ENCODE assay signal across 8 cellular contexts in the genomic region with DNA sequence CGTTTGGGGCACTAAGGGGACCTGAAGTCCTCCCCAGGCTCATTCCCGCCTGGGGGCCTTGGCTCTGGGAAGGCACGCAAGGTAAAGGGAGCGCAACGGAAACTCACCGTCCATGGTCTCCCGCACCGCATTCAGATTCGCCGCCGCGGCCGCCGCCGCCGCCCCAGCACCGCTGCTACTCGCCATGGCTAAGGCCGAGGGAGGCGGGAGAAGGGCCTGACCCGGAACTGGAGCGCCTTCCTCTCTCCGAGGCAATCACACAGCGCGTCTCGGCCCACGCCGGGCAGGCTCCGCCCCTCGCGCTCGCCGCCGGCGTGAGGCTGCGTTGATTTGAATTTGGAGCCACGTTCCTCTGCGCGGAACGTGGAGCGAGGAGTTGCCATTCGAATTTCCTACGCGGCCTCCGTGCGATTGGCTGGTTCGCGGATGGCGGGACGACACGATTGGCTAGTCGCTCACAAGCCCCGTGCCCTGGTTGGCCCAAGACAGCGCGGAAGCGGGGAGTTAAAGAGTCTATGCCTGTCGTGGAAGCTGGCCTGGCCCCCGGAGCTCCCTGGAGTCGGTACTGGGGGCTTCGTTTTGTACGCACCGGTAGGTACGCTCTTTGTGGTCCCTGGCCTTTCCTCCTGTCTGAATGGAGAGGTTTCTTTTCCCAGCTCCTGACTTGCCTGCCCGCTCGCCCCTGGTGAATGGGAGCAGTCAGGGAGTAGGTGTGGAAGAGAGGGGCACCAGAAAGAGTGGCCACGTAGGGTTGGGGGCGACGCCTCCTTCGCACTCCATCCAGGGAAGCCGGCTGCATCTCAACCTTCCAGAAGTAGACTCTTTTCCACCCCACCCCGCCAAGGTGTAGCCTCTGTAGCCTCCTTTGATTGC. TPM values are rescaled to one million over a fixed set of nuclear protein-coding genes. Genes with fewer than 3 reads are reported as not detected.
DNase-seq lines count a peak whose midpoint lies in the region; ATAC-seq and TF ChIP-seq lines count a peak whose summit lies in the region.

A gene (plus strand): TSS at position 507 of the 873 bp plus-strand sequence. CDS start 1,018 bp downstream, outside the sequence.
A gene with protein sequence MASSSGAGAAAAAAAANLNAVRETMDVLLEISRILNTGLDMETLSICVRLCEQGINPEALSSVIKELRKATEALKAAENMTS (minus strand): TSS at position 213 of the 873 bp plus-strand sequence. CDS start 27 bp downstream, at position 186.

- H3K9me3 Mint-ChIP-seq in T-cell: no peaks in the 10 kb centered on the region

- in situ Hi-C loops in GM13977 (cut with MboI; ENCODE audit: low pct_unique_long_range_greater_than_20kb, low sequenced_read_pairs, unreplicated experiment) (no loop called here), transverse colon (cut with MboI; ENCODE audit: low pct_ligation_motif_present in 1 of 4, low pct_unique_long_range_greater_than_20kb in 1 of 4, low sequenced_read_pairs in 3 of 4) (no loop called here)

- H3K36me3 ChIP-seq in adipocyte (ENCODE audit: control insufficient read depth, insufficient read depth, low read length, severe bottlenecking): no peaks in the 10 kb centered on the region
- H3K36me3 ChIP-seq in cardiac muscle cell: peaks cover 4% of the 10 kb centered on the region
- H3K36me3 ChIP-seq in parathyroid adenoma (ENCODE audit: control insufficient read depth, insufficient read depth, low read length): no peaks in the 10 kb centered on the region
- H3K36me3 ChIP-seq in transverse colon: no peaks in the 10 kb centered on the region

- peak within 1 kb of the TSS; percentile 90 to 93 (median 93) for H3K4me3 Mint-ChIP-seq in T-cell

- H3K79me2 ChIP-seq in parathyroid adenoma: no peaks in the 10 kb centered on the region

- H3K4me2 ChIP-seq in parathyroid adenoma (ENCODE audit: low read length): peak within 1 kb of the TSS; percentile 81

- H3K27ac ChIP-seq in cardiac muscle cell: peak within 1 kb of the TSS; percentile 80
- no peak within 1 kb of the TSS for H3K27ac ChIP-seq in parathyroid adenoma
- H3K27ac ChIP-seq in transverse colon: peak within 1 kb of the TSS; percentile 73 to 90 (median 80)

- CTCF ChIA-PET in T-cell (lab: Charles Lee): no interaction called here

- no peak for TF ChIP-seq CTCF in GM13977 (IDR thresholded peaks at IDR 0.05; ENCODE audit: extremely low read depth, insufficient read depth, missing control alignments)
- TF ChIP-seq CTCF in cardiac muscle cell (IDR thresholded peaks at IDR 0.05; ENCODE audit: low read depth, low read length): no peak
- TF ChIP-seq CTCF in parathyroid adenoma (IDR thresholded peaks at IDR 0.05): no peak
- TF ChIP-seq CTCF in transverse colon (IDR thresholded peaks at IDR 0.05): no peak

- no peaks in the 10 kb centered on the region for H3K27me3 ChIP-seq in adipocyte (replicated peaks; ENCODE audit: control insufficient read depth, insufficient read depth, low read length)
- no peaks in the 10 kb centered on the region for H3K27me3 ChIP-seq in cardiac muscle cell
- no peaks in the 10 kb centered on the region for H3K27me3 ChIP-seq in parathyroid adenoma (ENCODE audit: control insufficient read depth, insufficient read depth, low read length)
- H3K27me3 ChIP-seq in transverse colon: no peaks in the 10 kb centered on the region

- H3K4me1 ChIP-seq in adipocyte (ENCODE audit: control insufficient read depth, insufficient read depth, low read length) (peaks cover 13% of the 10 kb centered on the region), cardiac muscle cell (ENCODE audit: low read depth) (peaks cover 3% of the 10 kb centered on the region), parathyroid adenoma (no peaks in the 10 kb centered on the region), transverse colon (peaks cover 5 to 33% (median 27%) of the 10 kb centered on the region in 4 donors)

- peak within 1 kb of the TSS; percentile 80 to 86 for H3K27ac Mint-ChIP-seq in T-cell

- no peak for TF ChIP-seq EP300 in transverse colon (IDR thresholded peaks at IDR 0.05; ENCODE audit: low read depth)

- H3K4me3 ChIP-seq in adipocyte (ENCODE audit: low read length) (peak within 1 kb of the TSS; percentile 95), cardiac muscle cell (peak within 1 kb of the TSS; percentile 94), parathyroid adenoma (ENCODE audit: low read depth, low read length) (peak within 1 kb of the TSS; percentile 88), transverse colon (peak within 1 kb of the TSS; percentile 79 to 91 (median 83))

- H3K9me3 ChIP-seq in adipocyte (ENCODE audit: control insufficient read depth, low read length) (no peaks in the 10 kb centered on the region), cardiac muscle cell (ENCODE audit: low read depth) (no peaks in the 10 kb centered on the region), parathyroid adenoma (ENCODE audit: control insufficient read depth, low read length) (no peaks in the 10 kb centered on the region), transverse colon (no peaks in the 10 kb centered on the region)

- DNase-seq in GM13977 (ENCODE audit: low spot score) (peak; percentile 90), NCI-H146 (lab: John Stamatoyannopoulos, UW) (peak; percentile 98), T-cell (peak; percentile 88 to 96 (median 93)), adipocyte (ENCODE audit: low read depth) (peak; percentile 99), cardiac muscle cell (ENCODE audit: low read depth in 1 of 2, low spot score in 1 of 2) (peak; percentile 96 to 99), transverse colon (peak; percentile 97)

- intact Hi-C loops in transverse colon (cut with DNase I; ENCODE audit: low total_unique reads): no loop called here

- POLR2A ChIA-PET in T-cell (lab: Charles Lee): interaction anchor here in 1 of 2 donors (0.5 kb wide), 1 partner anchor 51 kb away, joined by 4 read pairs; no protein-coding TSS in a partner anchor

- 0% methylated on average over 36 of the region's 71 CpGs; no CpG with 5 or more reads in 1 of the 2 donors for WGBS in transverse colon (ENCODE audit: low coverage in 1 of 2), 2 donors

- no peaks in the 10 kb centered on the region for H3K27me3 Mint-ChIP-seq in T-cell

- H3K36me3 Mint-ChIP-seq in T-cell: peaks cover 29% of the 10 kb centered on the region

- H3K4me1 Mint-ChIP-seq in T-cell: peaks cover 51 to 67% (median 58%) of the 10 kb centered on the region in 3 donors

- peak within 1 kb of the TSS; percentile 87 for H2AFZ ChIP-seq in parathyroid adenoma

- TF ChIP-seq POLR2A in transverse colon (IDR thresholded peaks at IDR 0.05): peak; percentile 45

- peak; percentile 94 for ATAC-seq in HG02870 (IDR thresholded peaks at IDR 0.05; ENCODE audit: unreplicated experiment)
- ATAC-seq in T-cell (replicated peaks in 1 of 4): peak; percentile 93 to 98 (median 95)

- H3K9ac ChIP-seq in adipocyte (ENCODE audit: low read length) (peak within 1 kb of the TSS; percentile 94), parathyroid adenoma (no peak within 1 kb of the TSS)

RNA-seq across cellular contexts. Expression of the first gene that starts in this region (rescaled TPM):
- 1 to 10 TPM; 3.2 to 6.8 (median 5.2) TPM for total RNA-seq in T-cell
- 3.7 and 14.7 TPM in 2 replicates for total RNA-seq in cardiac muscle cell
- 2.0 and 14.8 TPM in 2 replicates for polyA plus RNA-seq in cardiac muscle cell
- 10 to 100 TPM in 1 of 4 donors, 1 to 10 TPM in 3; 2.2 to 80.0 (median 7.7) TPM for total RNA-seq in transverse colon

RNA-seq across cellular contexts. Expression of the second gene that starts in this region (rescaled TPM):
- total RNA-seq in T-cell: 1 to 10 TPM; 4.8 to 7.1 (median 6.1) TPM
- total RNA-seq in cardiac muscle cell: 6.5 and 12.4 TPM in 2 replicates
- polyA plus RNA-seq in cardiac muscle cell: 15.4 and 41.4 TPM in 2 replicates
- total RNA-seq in transverse colon: 1 to 10 TPM in 2 of 4 donors, not detected in 2; 3.8 to 4.3 TPM
